Comparison of ENCODE assay signal across 9 cellular contexts in the genomic region with DNA sequence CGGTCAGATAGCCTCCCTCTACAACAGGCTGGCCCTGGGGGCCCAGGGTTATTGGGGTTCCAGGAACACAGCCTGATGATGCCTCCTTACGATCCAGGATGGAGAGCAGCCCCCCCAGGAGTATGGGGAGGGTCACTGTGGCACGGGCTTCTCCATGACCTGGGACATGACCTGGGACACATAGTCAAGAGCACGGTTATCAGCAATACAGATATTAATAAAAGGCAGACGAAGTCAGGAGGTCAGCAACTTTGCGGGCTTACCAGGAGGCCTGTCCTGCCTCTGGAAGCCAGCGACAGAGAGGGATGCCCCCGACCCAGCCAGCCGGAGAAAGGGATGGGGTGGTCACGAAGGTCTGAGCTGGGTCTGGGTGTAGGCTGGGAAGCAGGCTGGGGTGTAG. TPM values are rescaled to one million over a fixed set of nuclear protein-coding genes. Genes with fewer than 3 reads are reported as not detected.
A peak's percentile ranks its signal among the peaks of the same experiment; 100 is the strongest.
DNase-seq lines count a peak whose midpoint lies in the region; ATAC-seq, FAIRE-seq and TF ChIP-seq lines count a peak whose summit lies in the region.
"Had no signal": no experiment of that assay in that cellular context is flagged by ENCODE, and none has a peak within 500 bp of the region (broad histone marks: within the 10 kb centered on the region; RNA-seq: fewer than 3 reads in every experiment).

No MANE protein-coding gene starts in this region.

- H3K36me3 ChIP-seq in right atrium auricular region: peaks cover 26% of the 10 kb centered on the region
- H3K36me3 ChIP-seq in GM12878 (ENCODE audit: control insufficient read depth in 2 of 2, insufficient read depth in 2 of 2, low read length in 1 of 2): peaks cover 11 to 25% of the 10 kb centered on the region in 2 experiments
- peaks cover 56% of the 10 kb centered on the region for H3K36me3 ChIP-seq in mesodermal cell (ENCODE audit: control insufficient read depth, insufficient read depth, low read length)

- ATAC-seq in Right ventricle myocardium inferior (no peak), GM12878 (no peak)

- POLR2A ChIA-PET in GM12878 (lab: Charles Lee): interaction anchor here (1.0 to 1.4 kb wide), 2 partner anchors 130 to 401 kb away, joined by 4 to 8 read pairs; partner anchors contain the start of genes ACSS2 and EDEM2

- TF ChIP-seq RAD21 in GM12878 (IDR thresholded peaks at IDR 0.05; ENCODE audit: insufficient read depth, low read depth, low read length): no peak

- H2AFZ ChIP-seq in GM12878 (ENCODE audit: control insufficient read depth, low read depth, low read length): no peak overlapping the region

- SMC1A ChIA-PET in GM12878 (lab: Charles Lee; ENCODE audit: uncharacterized antibody, unreplicated experiment): no interaction called here

- RAD21 ChIA-PET in GM12878 (lab: Charles Lee; ENCODE audit: unreplicated experiment): interaction anchor here (0.5 to 1.7 kb wide), 2 partner anchors 181 to 1030 kb away, joined by 3 to 6 read pairs; no protein-coding TSS in a partner anchor

- TF ChIP-seq EP300 in GM12878 (IDR thresholded peaks at IDR 0.05; ENCODE audit: borderline replicate concordance in 1 of 2, control insufficient read depth in 1 of 2, low read depth in 2 of 2, low read length in 2 of 2): no peak

- peak overlapping the region; percentile 94 for H3K4me2 ChIP-seq in GM12878 (ENCODE audit: control insufficient read depth, insufficient read depth)

- H3K27me3 ChIP-seq in right atrium auricular region (no peaks in the 10 kb centered on the region), GM12878 (replicated peaks in 1 of 2; ENCODE audit: control insufficient read depth in 2 of 2, insufficient read depth in 2 of 2, low read length in 1 of 2) (no peaks in the 10 kb centered on the region)

- H3K9me3 ChIP-seq in right atrium auricular region (no peaks in the 10 kb centered on the region), GM12878 (replicated peaks; ENCODE audit: control insufficient read depth, insufficient read depth, low read length) (no peaks in the 10 kb centered on the region), mesodermal cell (ENCODE audit: control insufficient read depth, low read length) (no peaks in the 10 kb centered on the region)

- H4K20me1 ChIP-seq in GM12878 (ENCODE audit: control insufficient read depth, insufficient read depth): peaks cover 6% of the 10 kb centered on the region; the same call in 1 of the 2 replicates

- BruUV-seq in GM12878 (replicated peaks; lab: Mats Ljungman, UMichigan): no TSS peak

- H3K79me2 ChIP-seq in GM12878 (ENCODE audit: control insufficient read depth, insufficient read depth, low read length): peaks cover 14% of the 10 kb centered on the region

- H3K4me1 ChIP-seq in right atrium auricular region: peaks cover 0 to 27% of the 10 kb centered on the region in 2 donors
- H3K4me1 ChIP-seq in GM12878 (ENCODE audit: control insufficient read depth, insufficient read depth, low read length): peaks cover 9% of the 10 kb centered on the region
- H3K4me1 ChIP-seq in mesodermal cell (ENCODE audit: control insufficient read depth, insufficient read depth, low read length, poor library complexity, severe bottlenecking): peaks cover 10% of the 10 kb centered on the region

- CTCF ChIA-PET in GM12878 (lab: Yijun Ruan, JAX): interaction anchor here (1.0 to 1.6 kb wide), 4 partner anchors 10 to 132 kb away, joined by 3 to 8 read pairs (median 4); no protein-coding TSS in a partner anchor

- H3K27ac ChIP-seq in right atrium auricular region: peak overlapping the region; percentile 98 to 99
- peak overlapping the region; percentile 70 for H3K27ac ChIP-seq in GM12878 (ENCODE audit: control insufficient read depth, insufficient read depth)
- peak overlapping the region; percentile 88 for H3K27ac ChIP-seq in mesodermal cell (ENCODE audit: low read depth, low read length, severe bottlenecking)

- intact Hi-C loops in Right ventricle myocardium inferior (cut with DNase I): loop anchor here (5.0 to 10.0 kb wide), 3 partner anchors 130 to 442 kb away; partner anchors contain the start of genes EDEM2, GSS and MYH7B
- intact Hi-C loops in GM12878 (cut with micrococcal nuclease; ENCODE audit: unreplicated experiment): loop anchor here (5.0 kb wide), 1 partner anchor 450 kb away; the partner anchor contains the start of gene NCOA6

- WGBS in GM12878 (ENCODE audit: insufficient coverage, insufficient replicate concordance, low lambda C conversion rate, missing lambda C conversion rate): 11% methylated on average over 10 of the region's 10 CpGs
- 22 to 29% methylated on average over 7 to 10 of the region's 10 CpGs for WGBS in mesodermal cell (ENCODE audit: insufficient coverage in 2 of 2), 2 experiments

- in situ Hi-C loops in GM12878 (cut with MboI): no loop called here

- TF ChIP-seq CTCF in right atrium auricular region (IDR thresholded peaks at IDR 0.05): no peak
- no peak for TF ChIP-seq CTCF in GM12878 (IDR thresholded peaks at IDR 0.05 in 2 of 3, conservative IDR thresholded peaks at IDR 0.05 in 1 of 3; ENCODE audit: control insufficient read depth in 2 of 3, extremely low read depth in 1 of 3, insufficient read depth in 1 of 3, low read depth in 3 of 3, low read length in 3 of 3)

- DNase-seq in right atrium auricular region (ENCODE audit: low spot score): no peak
- DNase-seq in Right ventricle myocardium inferior (ENCODE audit: missing footprints): no peak
- DNase-seq in GM12878 (ENCODE audit: low read depth, low spot score): no peak
- no peak for DNase-seq in NCI-H748 (lab: John Stamatoyannopoulos, UW; ENCODE audit: unreplicated experiment)
- no peak for DNase-seq in A172 (ENCODE audit: low spot score)
- DNase-seq in iPS-NIHi11 (ENCODE audit: low spot score): no peak
- no peak for DNase-seq in urothelium cell line (ENCODE audit: low spot score)

- FAIRE-seq in GM12878 (lab: Jason Lieb, UNC) (no peak), urothelium cell line (lab: Jason Lieb, UNC) (no peak)

- peak overlapping the region; percentile 90 for H3K4me3 ChIP-seq in right atrium auricular region
- peak overlapping the region; percentile 93 for H3K4me3 ChIP-seq in GM12878
- peak overlapping the region; percentile 64 for H3K4me3 ChIP-seq in mesodermal cell (ENCODE audit: extremely low read depth, insufficient read depth, low read length, poor library complexity, severe bottlenecking)

- no peak for TF ChIP-seq POLR2A in GM12878 (IDR thresholded peaks at IDR 0.05; ENCODE audit: low read depth, low read length)

- H3K9ac ChIP-seq in GM12878 (ENCODE audit: control insufficient read depth, insufficient read depth, low read length): peak overlapping the region; percentile 72

RNA-seq across cellular contexts. Expression of gene MMP24OS, which starts 0.8 kb away (rescaled TPM):
- total RNA-seq in right atrium auricular region (10 to 100 TPM; 11.9 to 24.2 TPM), Right ventricle myocardium inferior (50.1 TPM), GM12878 (2014; rRNA removed) (9.6 and 10.7 TPM in 2 replicates), GM12878 (2014; rRNA removed; fragmentation: Illumina TruSeq; extraction: Trizol) (6.2 and 7.1 TPM in 2 replicates), GM12878 (2021) (30.9 and 31.4 TPM in 2 replicates)
- 68.0 and 70.0 TPM in 2 replicates for total RNA-seq in GM12878 (2013; cell fraction: nucleolus; rRNA removed)
- 9.2 TPM for polyA plus RNA-seq in GM12878 (2011; ENCODE audit: low read depth)
- polyA plus RNA-seq in GM12878 (2011; rRNA removed) (9.6 and 12.3 TPM in 2 replicates), GM12878 (2014; fragmentation: Illumina TruSeq; extraction: Trizol) (3.4 and 9.1 TPM in 2 replicates), GM12878 (2014; fragmentation: Nextera tagmentation; extraction: Ambion mirVana) (1 to 10 TPM; 2.0 to 3.6 TPM), GM12878 (2014; rRNA removed) (25.8 and 27.9 TPM in 2 replicates), GM12878 (2016; fragmentation: Nextera tagmentation; extraction: Ambion mirVana) (10 to 100 TPM; 18.3 to 20.0 TPM)
- polyA plus RNA-seq in GM12878 (2011; cell fraction: cytosol; rRNA removed): 16.2 and 16.5 TPM in 2 replicates
- 31.7 and 36.4 TPM in 2 replicates for polyA plus RNA-seq in GM12878 (2011; cell fraction: nucleus; rRNA removed)
- polyA plus RNA-seq in GM12878 (2012): 31.3 and 32.3 TPM in 2 replicates
- 10.9 and 26.3 TPM in 2 replicates for polyA minus RNA-seq in GM12878 (2011; rRNA and poly(A)+ RNA removed)
- polyA minus RNA-seq in GM12878 (2011; cell fraction: cytosol; rRNA and poly(A)+ RNA removed): 12.2 and 16.9 TPM in 2 replicates
- polyA minus RNA-seq in GM12878 (2011; cell fraction: nucleus; rRNA and poly(A)+ RNA removed): 35.1 and 46.4 TPM in 2 replicates
- 77.1 TPM for polyA plus RNA-seq in mesodermal cell (2013, experiment 1 of 2)
- polyA plus RNA-seq in mesodermal cell (2013, experiment 2 of 2): 70.8 TPM
- 11.4 and 15.1 TPM in 2 replicates for total RNA-seq in A172 (2014; rRNA removed; shearing (Covaris generic))

RNA-seq across cellular contexts. Expression of gene EIF6, which starts 7.4 kb away (rescaled TPM):
- total RNA-seq in right atrium auricular region (10 to 100 TPM; 23.0 to 44.3 TPM), Right ventricle myocardium inferior (36.5 TPM), GM12878 (2014; rRNA removed) (189 and 194 TPM in 2 replicates), GM12878 (2014; rRNA removed; fragmentation: Illumina TruSeq; extraction: Trizol) (120 and 127 TPM in 2 replicates), GM12878 (2021) (163 and 168 TPM in 2 replicates)
- 28.7 and 28.9 TPM in 2 replicates for total RNA-seq in GM12878 (2013; cell fraction: nucleolus; rRNA removed)
- polyA plus RNA-seq in GM12878 (2011; ENCODE audit: low read depth): 83.6 TPM
- polyA plus RNA-seq in GM12878 (2011; rRNA removed) (91.4 and 179 TPM in 2 replicates), GM12878 (2014; fragmentation: Illumina TruSeq; extraction: Trizol) (88.4 and 164 TPM in 2 replicates), GM12878 (2014; fragmentation: Nextera tagmentation; extraction: Ambion mirVana) (100 to 1,000 TPM; 405 to 607 TPM), GM12878 (2014; rRNA removed) (204 and 214 TPM in 2 replicates), GM12878 (2016; fragmentation: Nextera tagmentation; extraction: Ambion mirVana) (100 to 1,000 TPM; 256 to 277 TPM)
- 259 and 394 TPM in 2 replicates for polyA plus RNA-seq in GM12878 (2011; cell fraction: cytosol; rRNA removed)
- polyA plus RNA-seq in GM12878 (2011; cell fraction: nucleus; rRNA removed): 240 and 253 TPM in 2 replicates
- 92.0 and 97.7 TPM in 2 replicates for polyA plus RNA-seq in GM12878 (2012)
- polyA minus RNA-seq in GM12878 (2011; rRNA and poly(A)+ RNA removed): 121 and 171 TPM in 2 replicates
- polyA minus RNA-seq in GM12878 (2011; cell fraction: cytosol; rRNA and poly(A)+ RNA removed): 35.1 and 47.9 TPM in 2 replicates
- 25.6 and 46.9 TPM in 2 replicates for polyA minus RNA-seq in GM12878 (2011; cell fraction: nucleus; rRNA and poly(A)+ RNA removed)
- 109 TPM for polyA plus RNA-seq in mesodermal cell (2013, experiment 1 of 2)
- polyA plus RNA-seq in mesodermal cell (2013, experiment 2 of 2): 92.7 TPM
- 230 and 292 TPM in 2 replicates for total RNA-seq in A172 (2014; rRNA removed; shearing (Covaris generic))

RNA-seq across cellular contexts. Expression of gene FAM83C, which starts 15.1 kb away (rescaled TPM):
- total RNA-seq in right atrium auricular region (not detected), Right ventricle myocardium inferior (not detected), GM12878 (2014; rRNA removed) (not detected in 2 replicates), GM12878 (2014; rRNA removed; fragmentation: Illumina TruSeq; extraction: Trizol) (not detected in 2 replicates), GM12878 (2021) (not detected in 2 replicates)
- not detected in 2 replicates for total RNA-seq in GM12878 (2013; cell fraction: nucleolus; rRNA removed)
- polyA plus RNA-seq in GM12878 (2011; ENCODE audit: low read depth): not detected
- polyA plus RNA-seq in GM12878 (2011; rRNA removed) (not detected in 2 replicates), GM12878 (2014; fragmentation: Illumina TruSeq; extraction: Trizol) (not detected in 2 replicates), GM12878 (2014; fragmentation: Nextera tagmentation; extraction: Ambion mirVana) (not detected), GM12878 (2014; rRNA removed) (not detected in 2 replicates), GM12878 (2016; fragmentation: Nextera tagmentation; extraction: Ambion mirVana) (not detected)
- not detected in 2 replicates for polyA plus RNA-seq in GM12878 (2011; cell fraction: cytosol; rRNA removed)
- polyA plus RNA-seq in GM12878 (2011; cell fraction: nucleus; rRNA removed): not detected in 2 replicates
- 0.05 TPM in 1 of 2 replicates, not detected in the other for polyA plus RNA-seq in GM12878 (2012)
- not detected in 2 replicates for polyA minus RNA-seq in GM12878 (2011; rRNA and poly(A)+ RNA removed)
- not detected in 2 replicates for polyA minus RNA-seq in GM12878 (2011; cell fraction: cytosol; rRNA and poly(A)+ RNA removed)
- polyA minus RNA-seq in GM12878 (2011; cell fraction: nucleus; rRNA and poly(A)+ RNA removed): not detected in 2 replicates
- not detected for polyA plus RNA-seq in mesodermal cell (2013, experiment 1 of 2)
- polyA plus RNA-seq in mesodermal cell (2013, experiment 2 of 2): not detected
- total RNA-seq in A172 (2014; rRNA removed; shearing (Covaris generic)): 0.24 TPM in 1 of 2 replicates, not detected in the other
- total RNA-seq: activated CD8-positive, alpha-beta memory T cell treated with anti-CD3 and anti-CD28 coated beads for 36 hours had no signal

RNA-seq across cellular contexts. Expression of gene MMP24, which starts 50.6 kb away (rescaled TPM):
- total RNA-seq in right atrium auricular region (1 to 10 TPM; 2.2 to 3.8 TPM), Right ventricle myocardium inferior (0.35 TPM), GM12878 (2014; rRNA removed) (not detected in 2 replicates), GM12878 (2014; rRNA removed; fragmentation: Illumina TruSeq; extraction: Trizol) (not detected in 2 replicates), GM12878 (2021) (not detected in 2 replicates)
- not detected in 2 replicates for total RNA-seq in GM12878 (2013; cell fraction: nucleolus; rRNA removed)
- 0.12 TPM for polyA plus RNA-seq in GM12878 (2011; ENCODE audit: low read depth)
- polyA plus RNA-seq in GM12878 (2011; rRNA removed) (0.01 TPM in 1 of 2 replicates, not detected in the other), GM12878 (2014; fragmentation: Illumina TruSeq; extraction: Trizol) (0.01 TPM in 1 of 2 replicates, not detected in the other), GM12878 (2014; fragmentation: Nextera tagmentation; extraction: Ambion mirVana) (under 1 TPM; 0.02 to 0.04 TPM), GM12878 (2014; rRNA removed) (0.03 TPM in 1 of 2 replicates, not detected in the other), GM12878 (2016; fragmentation: Nextera tagmentation; extraction: Ambion mirVana) (under 1 TPM; 0.06 to 0.11 TPM)
- polyA plus RNA-seq in GM12878 (2011; cell fraction: cytosol; rRNA removed): not detected in 2 replicates
- not detected in 2 replicates for polyA plus RNA-seq in GM12878 (2011; cell fraction: nucleus; rRNA removed)
- polyA plus RNA-seq in GM12878 (2012): 0.21 and 0.27 TPM in 2 replicates
- polyA minus RNA-seq in GM12878 (2011; rRNA and poly(A)+ RNA removed): not detected in 2 replicates
- polyA minus RNA-seq in GM12878 (2011; cell fraction: cytosol; rRNA and poly(A)+ RNA removed): not detected in 2 replicates
- polyA minus RNA-seq in GM12878 (2011; cell fraction: nucleus; rRNA and poly(A)+ RNA removed): not detected in 2 replicates
- 0.88 TPM for polyA plus RNA-seq in mesodermal cell (2013, experiment 1 of 2)
- 0.76 TPM for polyA plus RNA-seq in mesodermal cell (2013, experiment 2 of 2)
- 5.2 and 14.2 TPM in 2 replicates for total RNA-seq in A172 (2014; rRNA removed; shearing (Covaris generic))
